Comparison of ENCODE assay signal across 12 cellular contexts in the genomic region with DNA sequence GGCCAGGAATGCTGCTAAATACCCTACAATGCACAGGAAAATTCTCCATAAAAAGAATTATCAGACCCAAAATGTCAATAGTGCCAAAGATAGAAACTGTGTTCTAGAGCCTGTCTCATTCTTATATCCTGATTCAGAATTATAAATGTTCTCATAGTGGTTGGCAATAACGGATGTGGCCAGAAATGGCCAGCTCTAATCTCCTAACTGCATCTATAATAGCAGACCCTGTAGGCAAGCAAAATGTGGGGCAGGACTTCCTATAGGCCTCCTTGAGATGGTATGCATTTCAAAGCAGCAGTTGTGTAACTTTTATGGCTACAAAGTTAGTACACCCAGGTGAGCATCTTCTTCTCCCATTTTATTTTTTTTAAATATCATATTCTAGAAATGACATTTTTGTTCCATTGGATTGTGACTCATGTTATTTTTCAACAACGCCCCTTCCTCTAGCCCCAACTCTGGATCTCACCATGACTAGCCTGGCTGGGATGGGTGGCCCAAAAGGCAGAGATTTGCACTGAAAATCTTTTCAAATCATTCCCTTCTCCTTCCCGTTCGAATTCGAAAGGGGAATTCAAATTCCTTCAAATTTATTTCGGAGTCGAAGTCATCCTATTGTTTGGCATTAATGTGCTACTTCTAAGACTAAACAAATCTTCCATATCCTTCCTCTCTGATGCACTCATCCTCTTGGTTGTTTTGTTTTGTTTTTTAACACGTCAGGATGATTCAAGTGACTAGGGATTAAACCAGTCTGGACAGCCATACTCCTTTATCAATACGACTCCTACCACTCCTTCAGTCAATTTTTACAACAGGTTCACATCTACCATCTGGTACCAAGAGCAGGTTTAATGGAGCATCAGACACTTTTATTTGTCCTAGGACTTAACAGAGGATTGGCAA.
DNase-seq lines count a peak whose midpoint lies in the region; ATAC-seq and TF ChIP-seq lines count a peak whose summit lies in the region.
"Had no signal": no experiment of that assay in that cellular context is flagged by ENCODE, and none has a peak within 500 bp of the region (broad histone marks: within the 10 kb centered on the region; RNA-seq: fewer than 3 reads in every experiment).

No MANE protein-coding gene starts in this region.

- H3K36me3 Mint-ChIP-seq in activated naive CD4-positive, alpha-beta T cell treated with anti-CD3 and anti-CD28 coated beads, Interleukin-2, amount 50 U/mL, for 72 hours, result no peaks in the 10 kb centered on the region
- H3K36me3 Mint-ChIP-seq: CD8-positive, alpha-beta T cell had no signal

- no peak for TF ChIP-seq CTCF in omental fat pad (IDR thresholded peaks at IDR 0.05)
- TF ChIP-seq CTCF in hepatocyte (IDR thresholded peaks at IDR 0.05; ENCODE audit: poor library complexity), result no peak

- no peaks in the 10 kb centered on the region for H3K9me2 ChIP-seq in hepatocyte (replicated peaks; ENCODE audit: insufficient read depth)

- ATAC-seq in GM18505 (IDR thresholded peaks at IDR 0.05; ENCODE audit: unreplicated experiment) (peak; percentile 7), omental fat pad (ENCODE audit: low FRiP score) (no peak)
- ATAC-seq in activated naive CD4-positive, alpha-beta T cell treated with anti-CD3 and anti-CD28 coated beads, Interleukin-2, amount 50 U/mL, for 72 hours, result peak in 1 of 2 donors; percentile 10
- ATAC-seq: CD8-positive, alpha-beta T cell had no signal

- H3K9me3 ChIP-seq in hepatocyte (ENCODE audit: low read depth), result no peaks in the 10 kb centered on the region

- H3K27me3 ChIP-seq in ACC112 (ENCODE audit: insufficient read depth, low read length) (no peaks in the 10 kb centered on the region), hepatocyte (no peaks in the 10 kb centered on the region)

- H3K36me3 ChIP-seq in ACC112 (ENCODE audit: insufficient read depth, low read length) (no peaks in the 10 kb centered on the region), hepatocyte (replicated peaks; ENCODE audit: insufficient read depth, low read depth) (no peaks in the 10 kb centered on the region)

- H3K27ac ChIP-seq in ACC112 (ENCODE audit: low read depth, low read length), result peak overlapping the region; percentile 88
- no peak overlapping the region for H3K27ac ChIP-seq in hepatocyte

- TF ChIP-seq POLR2A in GM18505 (IDR thresholded peaks at IDR 0.05; ENCODE audit: borderline replicate concordance, extremely low read depth, insufficient read depth, insufficient read length), result no peak

- H2AFZ ChIP-seq in ACC112 (ENCODE audit: low read length, unreplicated experiment) (peak overlapping the region; percentile 82), hepatocyte (no peak overlapping the region)

- no peak overlapping the region for H3K4me2 ChIP-seq in hepatocyte

- H3K79me2 ChIP-seq in ACC112 (ENCODE audit: control insufficient read depth, insufficient read depth, low read length, unreplicated experiment) (no peaks in the 10 kb centered on the region), hepatocyte (no peaks in the 10 kb centered on the region)

- H3K4me1 ChIP-seq in ACC112 (ENCODE audit: control insufficient read depth, insufficient read depth, low read length, unreplicated experiment) (peaks cover 30% of the 10 kb centered on the region), hepatocyte (ENCODE audit: insufficient read depth) (no peaks in the 10 kb centered on the region)

- H3K4me3 ChIP-seq in ACC112 (ENCODE audit: low read depth, low read length) (peak overlapping the region; percentile 36), hepatocyte (no peak overlapping the region)

- no peaks in the 10 kb centered on the region for H3K9me3 Mint-ChIP-seq in activated naive CD4-positive, alpha-beta T cell treated with anti-CD3 and anti-CD28 coated beads, Interleukin-2, amount 50 U/mL, for 72 hours
- H3K9me3 Mint-ChIP-seq: CD8-positive, alpha-beta T cell had no signal

- H3K27ac Mint-ChIP-seq in activated naive CD4-positive, alpha-beta T cell treated with anti-CD3 and anti-CD28 coated beads, Interleukin-2, amount 50 U/mL, for 72 hours, result peak overlapping the region; percentile 36 to 85
- H3K27ac Mint-ChIP-seq: CD8-positive, alpha-beta T cell had no signal

- 86% methylated on average over 9 of the region's 9 CpGs for WGBS in hepatocyte (ENCODE audit: low lambda C conversion rate, missing lambda C conversion rate)

- H4K20me1 ChIP-seq in hepatocyte (ENCODE audit: insufficient read depth, poor library complexity, severe bottlenecking), result no peaks in the 10 kb centered on the region

- DNase-seq in Kasumi-1 (lab: John Stamatoyannopoulos, UW) (peak; percentile 40 to 44), omental fat pad (ENCODE audit: low spot score) (no peak), nucleus accumbens (lab: John Stamatoyannopoulos, UW) (no peak), GM03348 (ENCODE audit: low spot score) (no peak), hepatocyte (ENCODE audit: low spot score) (no peak)
- peak in 1 of 2 donors; percentile 13 for DNase-seq in activated naive CD4-positive, alpha-beta T cell treated with anti-CD3 and anti-CD28 coated beads, Interleukin-2, amount 50 U/mL, for 72 hours (ENCODE audit: low spot score in 2 of 2)
- DNase-seq: CD8-positive, alpha-beta T cell; effector memory CD4-positive, alpha-beta T cell; NCI-H1436 treated with DMSO at 0.1 percent for 48 hours; occipital lobe had no signal

Comparison
In these comparisons a context has a peak if more than half of its experiments do, and no peak if none do; other contexts are left out.
1. DNase-seq: peak in Kasumi-1 (2 of 2); none in omental fat pad (single experiment), nucleus accumbens (0 of 56), GM03348 (single experiment) and hepatocyte (single experiment).